In the genomic region with DNA sequence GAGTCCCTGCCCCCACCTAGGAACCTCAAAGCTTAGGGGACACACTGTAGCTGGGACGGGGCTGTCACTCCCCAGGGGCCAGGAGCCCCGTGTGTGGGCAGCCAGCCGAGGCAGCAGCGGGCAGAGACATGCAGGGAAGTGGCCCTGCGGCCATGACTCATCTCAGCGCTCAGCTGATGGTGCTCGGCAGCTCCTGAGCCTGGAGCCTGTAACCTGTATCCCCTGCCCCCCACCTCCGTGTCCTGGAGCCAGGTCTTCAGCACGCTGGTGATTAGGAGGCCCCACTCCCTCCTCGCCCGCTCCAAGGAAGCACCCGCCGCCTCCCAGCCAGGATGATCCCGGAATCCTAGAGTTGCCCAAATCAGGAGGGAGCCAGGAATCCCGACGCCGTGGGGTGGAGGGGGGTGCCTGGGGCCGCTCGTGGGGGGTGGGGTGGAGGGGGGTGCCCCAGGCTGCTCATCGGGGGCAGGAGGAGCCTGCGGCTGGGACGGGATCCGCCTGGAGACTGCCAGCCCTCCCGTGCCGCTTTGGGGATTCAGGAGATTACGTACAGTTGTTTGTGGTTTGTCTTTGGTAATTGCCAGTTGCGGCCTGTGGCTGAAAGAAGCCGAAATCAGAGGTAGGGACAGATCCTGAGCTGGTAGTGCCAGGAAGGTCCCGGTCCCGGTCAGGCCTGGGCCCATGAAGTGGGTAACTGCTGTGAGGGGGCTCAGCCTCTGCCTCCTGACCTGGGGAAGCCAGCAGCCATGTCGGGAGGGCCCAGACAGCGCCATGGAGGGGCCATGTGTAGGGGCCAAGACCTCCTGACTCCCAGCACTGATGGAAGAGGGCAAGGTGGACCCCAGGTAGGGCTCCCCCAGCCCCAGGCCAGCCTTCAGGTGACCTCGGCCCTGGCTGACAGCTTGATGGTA, we compare ENCODE assay signal across 17 cellular contexts. TPM values are rescaled to one million over a fixed set of nuclear protein-coding genes. Genes with fewer than 3 reads are reported as not detected.
DNase-seq lines count a peak whose midpoint lies in the region; ATAC-seq and TF ChIP-seq lines count a peak whose summit lies in the region.
"Had no signal": no experiment of that assay in that cellular context is flagged by ENCODE, and none has a peak within 500 bp of the region (broad histone marks: within the 10 kb centered on the region; RNA-seq: fewer than 3 reads in every experiment).

No MANE protein-coding gene starts in this region.

- peaks cover 9% of the 10 kb centered on the region for H3K27me3 ChIP-seq in HL-60 (ENCODE audit: insufficient read depth, poor library complexity, severe bottlenecking)
- H3K27me3 ChIP-seq: right atrium auricular region had no signal

- H3K27ac ChIP-seq in HL-60 (replicated peaks), result no peak overlapping the region
- H3K27ac ChIP-seq: adrenal gland, right atrium auricular region, tibial artery had no signal

- H3K4me3 ChIP-seq in HL-60 (replicated peaks; ENCODE audit: insufficient read depth, low read length), result no peak overlapping the region
- H3K4me3 ChIP-seq: adrenal gland, right atrium auricular region, tibial artery had no signal

- TF ChIP-seq CTCF in HL-60 (IDR thresholded peaks at IDR 0.05; ENCODE audit: insufficient read depth, low read length), result no peak

- DNase-seq in A172 (ENCODE audit: low spot score) (peak; percentile 83), HL-60 (ENCODE audit: low read depth in 1 of 2, low spot score in 1 of 2) (peak; percentile 20 to 35), SW480 (ENCODE audit: low spot score) (peak; percentile 72), hepatic stellate cell (ENCODE audit: low spot score) (peak; percentile 45), putamen (ENCODE audit: low spot score) (no peak), mucosa of gallbladder (ENCODE audit: low spot score) (no peak), iPS-NIHi11 (ENCODE audit: low spot score) (no peak)
- DNase-seq: activated CD8-positive, alpha-beta memory T cell treated with anti-CD3 and anti-CD28 coated beads, Interleukin-2, amount 10 ng/mL, durations not matched to agents 7 days and 5 days; effector CD8-positive, alpha-beta T cell; hippocampal formation; midbrain; NCI-H510A treated with DMSO at 0.1 percent for 48 hours; tibial artery had no signal

- no peak for ATAC-seq in HG02623 (IDR thresholded peaks at IDR 0.05; ENCODE audit: unreplicated experiment)
- ATAC-seq: activated CD8-positive, alpha-beta memory T cell treated with anti-CD3 and anti-CD28 coated beads, Interleukin-2, amount 10 ng/mL, durations not matched to agents 7 days and 5 days had no signal

RNA-seq across cellular contexts. Expression of a gene that starts 35.3 kb away (rescaled TPM):
- not detected in 2 replicates for total RNA-seq in A172 (2014; rRNA removed; shearing (Covaris generic))
- 5.8 TPM for total RNA-seq in mucosa of gallbladder
- total RNA-seq: activated CD8-positive, alpha-beta memory T cell treated with anti-CD3 and anti-CD28 coated beads, Interleukin-2, amount 10 ng/mL, durations not matched to agents 7 days and 5 days; T-helper 1 cell treated with Interleukin-12 subunit alpha and Interleukin-12 subunit beta and Interleukin-4 antibody, amounts not matched to agents 30 ng/mL and 1 ng/mL, for 36 hours had no signal

RNA-seq across cellular contexts. Expression of a gene that starts 55.7 kb away (rescaled TPM):
- 0.07 and 0.14 TPM in 2 replicates for total RNA-seq in A172 (2014; rRNA removed; shearing (Covaris generic))
- total RNA-seq in mucosa of gallbladder, result 1.4 TPM

RNA-seq across cellular contexts. Expression of a gene that starts 58.8 kb away (rescaled TPM):
- 2.9 TPM in 1 of 2 replicates, not detected in the other for total RNA-seq in A172 (2014; rRNA removed; shearing (Covaris generic))
- not detected for total RNA-seq in mucosa of gallbladder
- total RNA-seq: activated CD8-positive, alpha-beta memory T cell treated with anti-CD3 and anti-CD28 coated beads, Interleukin-2, amount 10 ng/mL, durations not matched to agents 7 days and 5 days; right atrium auricular region; T-helper 1 cell treated with Interleukin-12 subunit alpha and Interleukin-12 subunit beta and Interleukin-4 antibody, amounts not matched to agents 30 ng/mL and 1 ng/mL, for 36 hours had no signal

Comparison
In these comparisons a context has a peak if more than half of its experiments do, and no peak if none do; other contexts are left out.
1. DNase-seq: peak in A172 (single experiment), HL-60 (2 of 2), SW480 (single experiment) and hepatic stellate cell (single experiment); none in putamen (single experiment), mucosa of gallbladder (single experiment) and iPS-NIHi11 (single experiment).